Comparison of ENCODE assay signal across 11 cellular contexts in genomic region chr9:119370816-119371215, GRCh38. TPM values are rescaled to one million over a fixed set of nuclear protein-coding genes. Genes with fewer than 3 reads are reported as not detected.
DNase-seq lines count a peak whose midpoint lies in the region; ATAC-seq and TF ChIP-seq lines count a peak whose summit lies in the region.
"Had no signal": no experiment of that assay in that cellular context is flagged by ENCODE, and none has a peak within 500 bp of the region (broad histone marks: within the 10 kb centered on the region; RNA-seq: fewer than 3 reads in every experiment).

No MANE protein-coding gene starts in this region.

- H3K27ac ChIP-seq in foreskin keratinocyte, result no peak overlapping the region

- no peaks in the 10 kb centered on the region for H3K4me1 ChIP-seq in foreskin keratinocyte

- H3K27me3 ChIP-seq in foreskin keratinocyte, result peaks cover 36% of the 10 kb centered on the region

- no peak for TF ChIP-seq CTCF in foreskin keratinocyte (conservative IDR thresholded peaks at IDR 0.05)

- ATAC-seq in foreskin keratinocyte (peak; percentile 44), GM18870 (IDR thresholded peaks at IDR 0.05; ENCODE audit: unreplicated experiment) (no peak), HG02884 (IDR thresholded peaks at IDR 0.05; ENCODE audit: unreplicated experiment) (no peak), GM19395 (IDR thresholded peaks at IDR 0.05; ENCODE audit: unreplicated experiment) (no peak)

- DNase-seq in NCI-H82 (lab: John Stamatoyannopoulos, UW) (peak; percentile 31), NCI-H82 treated with DMSO at 0.1 percent for 48 hours (lab: John Stamatoyannopoulos, UW; ENCODE audit: unreplicated experiment) (no peak), RPMI8226 (peak; percentile 32), foreskin keratinocyte (peak in 1 of 2 donors; percentile 24), retina (peak; percentile 60)
- DNase-seq: effector memory CD4-positive, alpha-beta T cell; GOT3; SIG-M5 had no signal

RNA-seq across cellular contexts. Expression of gene BRINP1, which starts 1.6 kb away (rescaled TPM):
- total RNA-seq in foreskin keratinocyte, result 0.04 and 0.07 TPM in 2 replicates
- polyA plus RNA-seq in foreskin keratinocyte, result 0.03 TPM in 2 replicates
